Comparison of ENCODE assay signal across 1 cellular context in the genomic region with DNA sequence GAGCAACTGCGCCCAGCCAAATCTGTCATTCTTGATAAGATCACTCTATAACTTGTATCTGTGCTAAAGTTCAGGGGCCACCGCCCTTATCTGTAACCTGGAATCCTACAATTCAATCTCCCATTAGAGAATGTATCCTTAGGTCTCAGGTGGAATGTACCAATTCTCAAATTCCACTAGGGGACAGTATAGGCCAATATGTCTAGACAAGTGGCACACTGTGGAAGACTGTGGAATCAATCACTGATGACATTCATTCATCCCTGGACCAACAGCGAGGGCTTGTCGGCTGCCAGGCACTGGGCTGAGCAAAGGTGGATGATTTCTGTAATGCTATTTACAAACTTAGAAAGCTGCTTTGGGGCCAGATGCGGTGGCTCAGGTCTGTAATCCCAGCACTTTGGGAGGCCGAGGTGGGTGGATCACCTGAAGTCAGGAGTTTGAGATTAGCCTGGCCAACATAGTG.
TF ChIP-seq lines count a peak whose summit lies in the region.

No MANE protein-coding gene starts in this region.

TF ChIP-seq in K562, 482 proteins besides CTCF, POLR2A, EP300 and RAD21 (continued from another document and continues in another):
- no peak for TF ChIP-seq FIP1L1 (IDR thresholded peaks at IDR 0.05; ENCODE audit: low read depth, low read length, poor library complexity, severe bottlenecking)
- TF ChIP-seq, protein P1, sequence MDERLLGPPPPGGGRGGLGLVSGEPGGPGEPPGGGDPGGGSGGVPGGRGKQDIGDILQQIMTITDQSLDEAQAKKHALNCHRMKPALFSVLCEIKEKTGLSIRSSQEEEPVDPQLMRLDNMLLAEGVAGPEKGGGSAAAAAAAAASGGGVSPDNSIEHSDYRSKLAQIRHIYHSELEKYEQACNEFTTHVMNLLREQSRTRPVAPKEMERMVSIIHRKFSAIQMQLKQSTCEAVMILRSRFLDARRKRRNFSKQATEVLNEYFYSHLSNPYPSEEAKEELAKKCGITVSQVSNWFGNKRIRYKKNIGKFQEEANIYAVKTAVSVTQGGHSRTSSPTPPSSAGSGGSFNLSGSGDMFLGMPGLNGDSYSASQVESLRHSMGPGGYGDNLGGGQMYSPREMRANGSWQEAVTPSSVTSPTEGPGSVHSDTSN (CRISPR knock-in tag; IDR thresholded peaks at IDR 0.05; ENCODE audit: low read depth): no peak
- TF ChIP-seq, protein P1 (tag; conservative IDR thresholded peaks at IDR 0.05; ENCODE audit: low read depth): peak; percentile 75
- TF ChIP-seq HDGF (IDR thresholded peaks at IDR 0.05): no peak
- TF ChIP-seq, protein P2, sequence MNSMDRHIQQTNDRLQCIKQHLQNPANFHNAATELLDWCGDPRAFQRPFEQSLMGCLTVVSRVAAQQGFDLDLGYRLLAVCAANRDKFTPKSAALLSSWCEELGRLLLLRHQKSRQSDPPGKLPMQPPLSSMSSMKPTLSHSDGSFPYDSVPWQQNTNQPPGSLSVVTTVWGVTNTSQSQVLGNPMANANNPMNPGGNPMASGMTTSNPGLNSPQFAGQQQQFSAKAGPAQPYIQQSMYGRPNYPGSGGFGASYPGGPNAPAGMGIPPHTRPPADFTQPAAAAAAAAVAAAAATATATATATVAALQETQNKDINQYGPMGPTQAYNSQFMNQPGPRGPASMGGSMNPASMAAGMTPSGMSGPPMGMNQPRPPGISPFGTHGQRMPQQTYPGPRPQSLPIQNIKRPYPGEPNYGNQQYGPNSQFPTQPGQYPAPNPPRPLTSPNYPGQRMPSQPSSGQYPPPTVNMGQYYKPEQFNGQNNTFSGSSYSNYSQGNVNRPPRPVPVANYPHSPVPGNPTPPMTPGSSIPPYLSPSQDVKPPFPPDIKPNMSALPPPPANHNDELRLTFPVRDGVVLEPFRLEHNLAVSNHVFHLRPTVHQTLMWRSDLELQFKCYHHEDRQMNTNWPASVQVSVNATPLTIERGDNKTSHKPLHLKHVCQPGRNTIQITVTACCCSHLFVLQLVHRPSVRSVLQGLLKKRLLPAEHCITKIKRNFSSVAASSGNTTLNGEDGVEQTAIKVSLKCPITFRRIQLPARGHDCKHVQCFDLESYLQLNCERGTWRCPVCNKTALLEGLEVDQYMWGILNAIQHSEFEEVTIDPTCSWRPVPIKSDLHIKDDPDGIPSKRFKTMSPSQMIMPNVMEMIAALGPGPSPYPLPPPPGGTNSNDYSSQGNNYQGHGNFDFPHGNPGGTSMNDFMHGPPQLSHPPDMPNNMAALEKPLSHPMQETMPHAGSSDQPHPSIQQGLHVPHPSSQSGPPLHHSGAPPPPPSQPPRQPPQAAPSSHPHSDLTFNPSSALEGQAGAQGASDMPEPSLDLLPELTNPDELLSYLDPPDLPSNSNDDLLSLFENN (IDR thresholded peaks at IDR 0.05; ENCODE audit: low read depth in 2 of 2, low read length in 2 of 2): peak in 1 of 2 experiments; percentile 62; a peak in 1 of 4 replicates
- TF ChIP-seq, protein P3, sequence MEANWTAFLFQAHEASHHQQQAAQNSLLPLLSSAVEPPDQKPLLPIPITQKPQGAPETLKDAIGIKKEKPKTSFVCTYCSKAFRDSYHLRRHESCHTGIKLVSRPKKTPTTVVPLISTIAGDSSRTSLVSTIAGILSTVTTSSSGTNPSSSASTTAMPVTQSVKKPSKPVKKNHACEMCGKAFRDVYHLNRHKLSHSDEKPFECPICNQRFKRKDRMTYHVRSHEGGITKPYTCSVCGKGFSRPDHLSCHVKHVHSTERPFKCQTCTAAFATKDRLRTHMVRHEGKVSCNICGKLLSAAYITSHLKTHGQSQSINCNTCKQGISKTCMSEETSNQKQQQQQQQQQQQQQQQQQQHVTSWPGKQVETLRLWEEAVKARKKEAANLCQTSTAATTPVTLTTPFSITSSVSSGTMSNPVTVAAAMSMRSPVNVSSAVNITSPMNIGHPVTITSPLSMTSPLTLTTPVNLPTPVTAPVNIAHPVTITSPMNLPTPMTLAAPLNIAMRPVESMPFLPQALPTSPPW (CRISPR knock-in tag; IDR thresholded peaks at IDR 0.05): no peak
- TF ChIP-seq, protein P4, sequence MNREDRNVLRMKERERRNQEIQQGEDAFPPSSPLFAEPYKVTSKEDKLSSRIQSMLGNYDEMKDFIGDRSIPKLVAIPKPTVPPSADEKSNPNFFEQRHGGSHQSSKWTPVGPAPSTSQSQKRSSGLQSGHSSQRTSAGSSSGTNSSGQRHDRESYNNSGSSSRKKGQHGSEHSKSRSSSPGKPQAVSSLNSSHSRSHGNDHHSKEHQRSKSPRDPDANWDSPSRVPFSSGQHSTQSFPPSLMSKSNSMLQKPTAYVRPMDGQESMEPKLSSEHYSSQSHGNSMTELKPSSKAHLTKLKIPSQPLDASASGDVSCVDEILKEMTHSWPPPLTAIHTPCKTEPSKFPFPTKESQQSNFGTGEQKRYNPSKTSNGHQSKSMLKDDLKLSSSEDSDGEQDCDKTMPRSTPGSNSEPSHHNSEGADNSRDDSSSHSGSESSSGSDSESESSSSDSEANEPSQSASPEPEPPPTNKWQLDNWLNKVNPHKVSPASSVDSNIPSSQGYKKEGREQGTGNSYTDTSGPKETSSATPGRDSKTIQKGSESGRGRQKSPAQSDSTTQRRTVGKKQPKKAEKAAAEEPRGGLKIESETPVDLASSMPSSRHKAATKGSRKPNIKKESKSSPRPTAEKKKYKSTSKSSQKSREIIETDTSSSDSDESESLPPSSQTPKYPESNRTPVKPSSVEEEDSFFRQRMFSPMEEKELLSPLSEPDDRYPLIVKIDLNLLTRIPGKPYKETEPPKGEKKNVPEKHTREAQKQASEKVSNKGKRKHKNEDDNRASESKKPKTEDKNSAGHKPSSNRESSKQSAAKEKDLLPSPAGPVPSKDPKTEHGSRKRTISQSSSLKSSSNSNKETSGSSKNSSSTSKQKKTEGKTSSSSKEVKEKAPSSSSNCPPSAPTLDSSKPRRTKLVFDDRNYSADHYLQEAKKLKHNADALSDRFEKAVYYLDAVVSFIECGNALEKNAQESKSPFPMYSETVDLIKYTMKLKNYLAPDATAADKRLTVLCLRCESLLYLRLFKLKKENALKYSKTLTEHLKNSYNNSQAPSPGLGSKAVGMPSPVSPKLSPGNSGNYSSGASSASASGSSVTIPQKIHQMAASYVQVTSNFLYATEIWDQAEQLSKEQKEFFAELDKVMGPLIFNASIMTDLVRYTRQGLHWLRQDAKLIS (CRISPR knock-in tag; IDR thresholded peaks at IDR 0.05): no peak
- TF ChIP-seq, protein P5, sequence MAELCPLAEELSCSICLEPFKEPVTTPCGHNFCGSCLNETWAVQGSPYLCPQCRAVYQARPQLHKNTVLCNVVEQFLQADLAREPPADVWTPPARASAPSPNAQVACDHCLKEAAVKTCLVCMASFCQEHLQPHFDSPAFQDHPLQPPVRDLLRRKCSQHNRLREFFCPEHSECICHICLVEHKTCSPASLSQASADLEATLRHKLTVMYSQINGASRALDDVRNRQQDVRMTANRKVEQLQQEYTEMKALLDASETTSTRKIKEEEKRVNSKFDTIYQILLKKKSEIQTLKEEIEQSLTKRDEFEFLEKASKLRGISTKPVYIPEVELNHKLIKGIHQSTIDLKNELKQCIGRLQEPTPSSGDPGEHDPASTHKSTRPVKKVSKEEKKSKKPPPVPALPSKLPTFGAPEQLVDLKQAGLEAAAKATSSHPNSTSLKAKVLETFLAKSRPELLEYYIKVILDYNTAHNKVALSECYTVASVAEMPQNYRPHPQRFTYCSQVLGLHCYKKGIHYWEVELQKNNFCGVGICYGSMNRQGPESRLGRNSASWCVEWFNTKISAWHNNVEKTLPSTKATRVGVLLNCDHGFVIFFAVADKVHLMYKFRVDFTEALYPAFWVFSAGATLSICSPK (IDR thresholded peaks at IDR 0.05; ENCODE audit: borderline replicate concordance): no peak
- peak; percentile 80 for TF ChIP-seq TEAD2 (tag; IDR thresholded peaks at IDR 0.05)
- TF ChIP-seq CC2D1A (IDR thresholded peaks at IDR 0.05): 0 out of 2 replicates have a peak, but pooled peaks have one; percentile 26
- TF ChIP-seq ZNF445 (CRISPR knock-in tag; IDR thresholded peaks at IDR 0.05; ENCODE audit: low read depth): no peak
- peak; percentile 88; the same call in 1 of the 2 replicates for TF ChIP-seq ZNF24 (IDR thresholded peaks at IDR 0.05)
- TF ChIP-seq, protein P6, sequence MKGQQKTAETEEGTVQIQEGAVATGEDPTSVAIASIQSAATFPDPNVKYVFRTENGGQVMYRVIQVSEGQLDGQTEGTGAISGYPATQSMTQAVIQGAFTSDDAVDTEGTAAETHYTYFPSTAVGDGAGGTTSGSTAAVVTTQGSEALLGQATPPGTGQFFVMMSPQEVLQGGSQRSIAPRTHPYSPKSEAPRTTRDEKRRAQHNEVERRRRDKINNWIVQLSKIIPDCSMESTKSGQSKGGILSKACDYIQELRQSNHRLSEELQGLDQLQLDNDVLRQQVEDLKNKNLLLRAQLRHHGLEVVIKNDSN (CRISPR knock-in tag; IDR thresholded peaks at IDR 0.05): no peak
- peak; percentile 25 to 90; a peak in 3 of 4 replicates for TF ChIP-seq TEAD1 (CRISPR knock-in tag; IDR thresholded peaks at IDR 0.05)
- peak; percentile 36; the same call in 1 of the 2 replicates for TF ChIP-seq ARID2 (IDR thresholded peaks at IDR 0.05)
- TF ChIP-seq, protein P7, sequence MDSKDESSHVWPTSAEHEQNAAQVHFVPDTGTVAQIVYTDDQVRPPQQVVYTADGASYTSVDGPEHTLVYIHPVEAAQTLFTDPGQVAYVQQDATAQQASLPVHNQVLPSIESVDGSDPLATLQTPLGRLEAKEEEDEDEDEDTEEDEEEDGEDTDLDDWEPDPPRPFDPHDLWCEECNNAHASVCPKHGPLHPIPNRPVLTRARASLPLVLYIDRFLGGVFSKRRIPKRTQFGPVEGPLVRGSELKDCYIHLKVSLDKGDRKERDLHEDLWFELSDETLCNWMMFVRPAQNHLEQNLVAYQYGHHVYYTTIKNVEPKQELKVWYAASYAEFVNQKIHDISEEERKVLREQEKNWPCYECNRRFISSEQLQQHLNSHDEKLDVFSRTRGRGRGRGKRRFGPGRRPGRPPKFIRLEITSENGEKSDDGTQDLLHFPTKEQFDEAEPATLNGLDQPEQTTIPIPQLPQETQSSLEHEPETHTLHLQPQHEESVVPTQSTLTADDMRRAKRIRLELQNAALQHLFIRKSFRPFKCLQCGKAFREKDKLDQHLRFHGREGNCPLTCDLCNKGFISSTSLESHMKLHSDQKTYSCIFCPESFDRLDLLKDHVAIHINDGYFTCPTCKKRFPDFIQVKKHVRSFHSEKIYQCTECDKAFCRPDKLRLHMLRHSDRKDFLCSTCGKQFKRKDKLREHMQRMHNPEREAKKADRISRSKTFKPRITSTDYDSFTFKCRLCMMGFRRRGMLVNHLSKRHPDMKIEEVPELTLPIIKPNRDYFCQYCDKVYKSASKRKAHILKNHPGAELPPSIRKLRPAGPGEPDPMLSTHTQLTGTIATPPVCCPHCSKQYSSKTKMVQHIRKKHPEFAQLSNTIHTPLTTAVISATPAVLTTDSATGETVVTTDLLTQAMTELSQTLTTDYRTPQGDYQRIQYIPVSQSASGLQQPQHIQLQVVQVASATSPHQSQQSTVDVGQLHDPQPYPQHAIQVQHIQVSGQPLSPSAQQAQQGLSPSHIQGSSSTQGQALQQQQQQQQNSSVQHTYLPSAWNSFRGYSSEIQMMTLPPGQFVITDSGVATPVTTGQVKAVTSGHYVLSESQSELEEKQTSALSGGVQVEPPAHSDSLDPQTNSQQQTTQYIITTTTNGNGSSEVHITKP (IDR thresholded peaks at IDR 0.05; ENCODE audit: partially characterized antibody): peak; percentile 51
- TF ChIP-seq ETS2 (tag; IDR thresholded peaks at IDR 0.05; ENCODE audit: borderline replicate concordance, poor library complexity, severe bottlenecking): no peak
- no peak for TF ChIP-seq GTF2E2 (tag; IDR thresholded peaks at IDR 0.05)
- TF ChIP-seq ZNF121 (CRISPR knock-in tag; conservative IDR thresholded peaks at IDR 0.05): peak; percentile 35; the same call in 1 of the 2 replicates
- TF ChIP-seq TEAD4 (IDR thresholded peaks at IDR 0.05; ENCODE audit: low read length): peak; percentile 74
- TF ChIP-seq TEAD4 (CRISPR knock-in tag; IDR thresholded peaks at IDR 0.05; ENCODE audit: borderline replicate concordance): no peak
- TF ChIP-seq, protein P8, sequence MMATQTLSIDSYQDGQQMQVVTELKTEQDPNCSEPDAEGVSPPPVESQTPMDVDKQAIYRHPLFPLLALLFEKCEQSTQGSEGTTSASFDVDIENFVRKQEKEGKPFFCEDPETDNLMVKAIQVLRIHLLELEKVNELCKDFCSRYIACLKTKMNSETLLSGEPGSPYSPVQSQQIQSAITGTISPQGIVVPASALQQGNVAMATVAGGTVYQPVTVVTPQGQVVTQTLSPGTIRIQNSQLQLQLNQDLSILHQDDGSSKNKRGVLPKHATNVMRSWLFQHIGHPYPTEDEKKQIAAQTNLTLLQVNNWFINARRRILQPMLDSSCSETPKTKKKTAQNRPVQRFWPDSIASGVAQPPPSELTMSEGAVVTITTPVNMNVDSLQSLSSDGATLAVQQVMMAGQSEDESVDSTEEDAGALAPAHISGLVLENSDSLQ (IDR thresholded peaks at IDR 0.05): peak; percentile 49; the same call in 1 of the 2 replicates
- peak; percentile 78; the same call in 1 of the 2 replicates for TF ChIP-seq STAG1 (CRISPR knock-in tag; IDR thresholded peaks at IDR 0.05; ENCODE audit: borderline replicate concordance)
- no peak for TF ChIP-seq MTF1 (CRISPR knock-in tag; IDR thresholded peaks at IDR 0.05; ENCODE audit: borderline replicate concordance)
- peak; percentile 57; the same call in 1 of the 2 replicates for TF ChIP-seq KLF16 (IDR thresholded peaks at IDR 0.05)
- TF ChIP-seq, protein P9, sequence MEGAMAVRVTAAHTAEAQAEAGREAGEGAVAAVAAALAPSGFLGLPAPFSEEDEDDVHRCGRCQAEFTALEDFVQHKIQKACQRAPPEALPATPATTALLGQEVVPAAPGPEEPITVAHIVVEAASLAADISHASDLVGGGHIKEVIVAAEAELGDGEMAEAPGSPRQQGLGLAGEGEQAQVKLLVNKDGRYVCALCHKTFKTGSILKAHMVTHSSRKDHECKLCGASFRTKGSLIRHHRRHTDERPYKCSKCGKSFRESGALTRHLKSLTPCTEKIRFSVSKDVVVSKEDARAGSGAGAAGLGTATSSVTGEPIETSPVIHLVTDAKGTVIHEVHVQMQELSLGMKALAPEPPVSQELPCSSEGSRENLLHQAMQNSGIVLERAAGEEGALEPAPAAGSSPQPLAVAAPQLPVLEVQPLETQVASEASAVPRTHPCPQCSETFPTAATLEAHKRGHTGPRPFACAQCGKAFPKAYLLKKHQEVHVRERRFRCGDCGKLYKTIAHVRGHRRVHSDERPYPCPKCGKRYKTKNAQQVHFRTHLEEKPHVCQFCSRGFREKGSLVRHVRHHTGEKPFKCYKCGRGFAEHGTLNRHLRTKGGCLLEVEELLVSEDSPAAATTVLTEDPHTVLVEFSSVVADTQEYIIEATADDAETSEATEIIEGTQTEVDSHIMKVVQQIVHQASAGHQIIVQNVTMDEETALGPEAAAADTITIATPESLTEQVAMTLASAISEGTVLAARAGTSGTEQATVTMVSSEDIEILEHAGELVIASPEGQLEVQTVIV (CRISPR knock-in tag; IDR thresholded peaks at IDR 0.05; ENCODE audit: borderline replicate concordance): no peak
- TF ChIP-seq MTA2 (IDR thresholded peaks at IDR 0.05; ENCODE audit: low read depth): no peak
